Comparison of ENCODE assay signal across 8 cellular contexts in genomic region chr3:49339593-49339946, GRCh38. TPM values are rescaled to one million over a fixed set of nuclear protein-coding genes. Genes with fewer than 3 reads are reported as not detected.
DNase-seq lines count a peak whose midpoint lies in the region; ATAC-seq and TF ChIP-seq lines count a peak whose summit lies in the region.

No MANE protein-coding gene starts in this region.

- POLR2A ChIA-PET in Caco-2 (lab: Charles Lee) = interaction anchor here (0.5 to 2.2 kb wide), 12 partner anchors 11 to 332 kb away, joined by 3 to 34 read pairs (median 10); partner anchors contain the start of genes DAG1, GPX1, LAMB2 and NICN1

- H3K9me3 ChIP-seq in Caco-2 (no peaks in the 10 kb centered on the region), colonic mucosa (no peaks in the 10 kb centered on the region), thyroid gland (no peaks in the 10 kb centered on the region)

- BruUV-seq in Caco-2 (replicated peaks; lab: Mats Ljungman, UMichigan) = no TSS peak

- WGBS in thyroid gland, 2 donors = 0 to 4% methylated on average over 6 to 9 of the region's 17 CpGs

- DNase-seq in Caco-2 (peak; percentile 64), colonic mucosa (peak; percentile 49), memory B cell (ENCODE audit: low spot score in 2 of 2) (peak in 1 of 2 donors; percentile 30), thyroid gland (peak in 1 of 2 donors; percentile 25), LoVo (ENCODE audit: low spot score) (no peak), OCI-M1 (lab: John Stamatoyannopoulos, UW) (no peak)

- H3K27ac ChIP-seq in colonic mucosa (peak overlapping the region; percentile 88), thyroid gland (peak overlapping the region; percentile 85 to 98 (median 94))

- no peak for TF ChIP-seq CTCF in Caco-2 (IDR thresholded peaks at IDR 0.05; ENCODE audit: insufficient read depth in 1 of 2, low read depth in 1 of 2, low read length in 1 of 2, severe bottlenecking in 1 of 2, unreplicated experiment in 1 of 2)
- TF ChIP-seq CTCF in colonic mucosa (IDR thresholded peaks at IDR 0.05) = no peak
- TF ChIP-seq CTCF in thyroid gland (IDR thresholded peaks at IDR 0.05) = no peak

- peak overlapping the region; percentile 81 to 94 for H3K9ac ChIP-seq in colonic mucosa (ENCODE audit: low read depth in 2 of 2, low read length in 2 of 2)

- H3K4me1 ChIP-seq in Caco-2 (0 out of 2 replicates have a peak, but pooled peaks cover 4% of the 10 kb centered on the region), colonic mucosa (peaks cover 6% of the 10 kb centered on the region), thyroid gland (peaks cover 11 to 25% of the 10 kb centered on the region in 2 donors)

- CTCF ChIA-PET in Caco-2 (lab: Charles Lee) = interaction anchor here (0.6 to 1.9 kb wide), 26 partner anchors 9 to 1464 kb away, joined by 3 to 60 read pairs (median 6); partner anchors contain the start of genes AMT, KLHDC8B, NICN1 and QRICH1

- peak overlapping the region; percentile 91 for H3K4me3 Mint-ChIP-seq in Caco-2 (ENCODE audit: unreplicated experiment)
- H3K4me3 Mint-ChIP-seq in T-helper 1 cell treated with Interleukin-12 subunit alpha and Interleukin-12 subunit beta and Interleukin-4 antibody, amounts not matched to agents 30 μg/mL and 1 μg/mL, for 36 hours = peak overlapping the region; percentile 94
- H3K4me3 Mint-ChIP-seq in memory B cell = peak overlapping the region; percentile 93

- H3K4me3 ChIP-seq in Caco-2 (ENCODE audit: low read depth, low read length) (peak overlapping the region; percentile 73), colonic mucosa (peak overlapping the region; percentile 84), thyroid gland (replicated peaks in 1 of 3) (peak overlapping the region; percentile 60 to 90 (median 86))

- H3K27me3 Mint-ChIP-seq in Caco-2 (ENCODE audit: insufficient read depth, unreplicated experiment) (no peaks in the 10 kb centered on the region), memory B cell (no peaks in the 10 kb centered on the region)
- H3K27me3 Mint-ChIP-seq in T-helper 1 cell treated with Interleukin-12 subunit alpha and Interleukin-12 subunit beta and Interleukin-4 antibody, amounts not matched to agents 30 μg/mL and 1 μg/mL, for 36 hours (ENCODE audit: low read depth) = no peaks in the 10 kb centered on the region

- H3K27ac Mint-ChIP-seq in Caco-2 (ENCODE audit: unreplicated experiment) (peak overlapping the region; percentile 90), memory B cell (peak overlapping the region; percentile 98)
- H3K27ac Mint-ChIP-seq in T-helper 1 cell treated with Interleukin-12 subunit alpha and Interleukin-12 subunit beta and Interleukin-4 antibody, amounts not matched to agents 30 μg/mL and 1 μg/mL, for 36 hours = peak overlapping the region; percentile 99

- ATAC-seq in HG02759 (IDR thresholded peaks at IDR 0.05; ENCODE audit: unreplicated experiment) (peak; percentile 14), memory B cell (ENCODE audit: low read depth) (no peak)

- H3K27me3 ChIP-seq in Caco-2 (replicated peaks; ENCODE audit: control insufficient read depth, insufficient read depth, low read length) (no peaks in the 10 kb centered on the region), colonic mucosa (no peaks in the 10 kb centered on the region), thyroid gland (no peaks in the 10 kb centered on the region)

- intact Hi-C loops in Caco-2 (cut with micrococcal nuclease; ENCODE audit: unreplicated experiment) = no loop called here
- intact Hi-C loops in colonic mucosa (cut with DNase I) = no loop called here
- intact Hi-C loops in thyroid gland (cut with DNase I) = loop anchor here (10.0 kb wide), 1 partner anchor 165 kb away; the partner anchor contains the start of gene KLHDC8B

- TF ChIP-seq POLR2A in thyroid gland (IDR thresholded peaks at IDR 0.05) = no peak

- H3K4me1 Mint-ChIP-seq in Caco-2 (ENCODE audit: low read depth, unreplicated experiment) (peaks cover 13% of the 10 kb centered on the region), memory B cell (peaks cover 33% of the 10 kb centered on the region)
- H3K4me1 Mint-ChIP-seq in T-helper 1 cell treated with Interleukin-12 subunit alpha and Interleukin-12 subunit beta and Interleukin-4 antibody, amounts not matched to agents 30 μg/mL and 1 μg/mL, for 36 hours (ENCODE audit: low read depth) = peaks cover 34% of the 10 kb centered on the region

- H3K9me3 Mint-ChIP-seq in Caco-2 (ENCODE audit: unreplicated experiment) (no peaks in the 10 kb centered on the region), memory B cell (no peaks in the 10 kb centered on the region)
- H3K9me3 Mint-ChIP-seq in T-helper 1 cell treated with Interleukin-12 subunit alpha and Interleukin-12 subunit beta and Interleukin-4 antibody, amounts not matched to agents 30 μg/mL and 1 μg/mL, for 36 hours = peaks cover 5% of the 10 kb centered on the region

- no peaks in the 10 kb centered on the region for H3K36me3 ChIP-seq in Caco-2 (ENCODE audit: control insufficient read depth, insufficient read depth, low read length)
- H3K36me3 ChIP-seq in colonic mucosa = peaks cover 7% of the 10 kb centered on the region
- peaks cover 7 to 17% of the 10 kb centered on the region in 2 donors for H3K36me3 ChIP-seq in thyroid gland

- peaks cover 29% of the 10 kb centered on the region for H3K36me3 Mint-ChIP-seq in Caco-2 (ENCODE audit: insufficient read depth, unreplicated experiment)
- peaks cover 20% of the 10 kb centered on the region for H3K36me3 Mint-ChIP-seq in T-helper 1 cell treated with Interleukin-12 subunit alpha and Interleukin-12 subunit beta and Interleukin-4 antibody, amounts not matched to agents 30 μg/mL and 1 μg/mL, for 36 hours (ENCODE audit: low read depth)
- H3K36me3 Mint-ChIP-seq in memory B cell = peaks cover 7% of the 10 kb centered on the region

RNA-seq across cellular contexts. Expression of gene USP4, which starts 0.3 kb away (rescaled TPM):
- 36.4 and 37.8 TPM in 2 replicates for total RNA-seq in Caco-2 (2022)
- total RNA-seq in colonic mucosa = 10 to 100 TPM; 40.5 to 43.9 TPM
- total RNA-seq in thyroid gland = 10 to 100 TPM; 19.8 to 32.6 (median 28.5) TPM

RNA-seq across cellular contexts. Expression of gene GPX1, which starts 18.6 kb away (rescaled TPM):
- total RNA-seq in Caco-2 (2022) = 197 and 201 TPM in 2 replicates
- 100 to 1,000 TPM; 131 to 235 TPM for total RNA-seq in colonic mucosa
- 100 to 1,000 TPM; 161 to 398 (median 226) TPM for total RNA-seq in thyroid gland

Comparison
In these comparisons a context has a peak if more than half of its experiments do, and no peak if none do; other contexts are left out.
1. DNase-seq: peak in Caco-2 (2 of 2) and colonic mucosa (single experiment); none in LoVo (single experiment) and OCI-M1 (single experiment).
2. Peak in every context shown above with its lines, with median percentiles within 50 percentile points of each other: H3K4me3 ChIP-seq, H3K27ac Mint-ChIP-seq and H3K4me3 Mint-ChIP-seq.